9 cellular contexts compared by ENCODE assay signal in the genomic region with DNA sequence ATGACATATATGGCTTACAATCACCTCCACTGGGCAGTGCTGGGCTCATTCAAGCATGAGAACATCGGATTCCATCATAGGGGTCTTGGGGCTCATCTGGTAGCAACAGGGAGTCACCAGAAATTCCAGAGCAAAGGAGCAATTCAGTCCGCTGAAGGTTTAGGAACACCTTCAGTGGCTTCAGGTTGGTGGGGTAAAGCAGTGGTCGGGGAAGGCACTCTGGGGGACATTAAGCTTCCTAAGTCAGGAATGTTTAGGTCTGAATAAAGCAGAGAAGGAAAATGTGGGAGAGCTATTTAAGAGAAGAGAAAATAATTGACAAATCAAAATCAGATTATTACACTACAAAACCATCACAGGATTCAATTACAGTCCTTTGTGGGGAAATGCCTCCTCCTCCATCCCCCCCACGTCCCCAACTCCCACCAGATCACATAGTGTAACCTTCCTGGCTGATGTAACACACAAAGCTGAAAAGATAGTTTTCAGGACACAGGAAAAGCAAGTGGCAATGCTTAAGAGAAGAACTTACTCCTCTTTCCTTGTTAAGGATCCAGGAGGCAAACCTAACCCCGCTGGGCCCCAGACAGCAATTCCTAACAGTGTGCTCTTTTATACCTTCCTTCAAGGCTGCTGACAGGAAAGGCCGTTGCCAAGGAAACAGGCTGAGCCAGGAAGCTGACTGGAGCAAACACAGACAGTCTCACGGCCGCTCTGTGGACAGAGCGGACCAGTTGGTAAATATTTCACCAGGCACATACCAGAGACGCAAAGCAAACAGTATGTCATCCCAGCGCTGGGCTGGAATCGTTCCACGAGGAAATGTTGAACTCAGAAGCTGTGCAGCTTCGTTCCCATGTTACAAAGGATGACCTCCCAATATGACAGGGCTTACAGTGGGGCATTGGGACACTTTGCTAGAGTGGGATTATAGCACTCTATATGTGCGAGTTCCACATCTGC. TPM values are rescaled to one million over a fixed set of nuclear protein-coding genes. Genes with fewer than 3 reads are reported as not detected.
DNase-seq lines count a peak whose midpoint lies in the region; ATAC-seq and TF ChIP-seq lines count a peak whose summit lies in the region.
"Had no signal": no experiment of that assay in that cellular context is flagged by ENCODE, and none has a peak within 500 bp of the region (broad histone marks: within the 10 kb centered on the region; RNA-seq: fewer than 3 reads in every experiment).

No MANE protein-coding gene starts in this region.

- intact Hi-C loops in colonic mucosa (cut with DNase I), result loop anchor here (2.0 to 10.0 kb wide), 3 partner anchors 61 to 179 kb away; a partner anchor contains a TSS
- intact Hi-C loops in left colon (cut with DNase I, micrococcal nuclease), result loop anchor here (2.0 to 10.0 kb wide), 2 partner anchors 179 to 181 kb away; no protein-coding TSS in a partner anchor

- peaks cover 8% of the 10 kb centered on the region for H3K4me1 ChIP-seq in colonic mucosa

- peak; percentile 100 for ATAC-seq in left colon
- ATAC-seq in GM19452 (IDR thresholded peaks at IDR 0.05; ENCODE audit: unreplicated experiment), result no peak
- ATAC-seq in activated CD8-positive, alpha-beta T cell treated with anti-CD3 and anti-CD28 coated beads, Interleukin-2, amount 10 ng/mL, durations not matched to agents 7 days and 5 days, result no peak

- peak overlapping the region in 1 of 2 donors; percentile 4 for H3K9ac ChIP-seq in colonic mucosa (ENCODE audit: low read depth in 2 of 2, low read length in 2 of 2)

- no peaks in the 10 kb centered on the region for H3K4me1 Mint-ChIP-seq in activated CD8-positive, alpha-beta T cell treated with anti-CD3 and anti-CD28 coated beads, Interleukin-2, amount 10 ng/mL, durations not matched to agents 7 days and 5 days (ENCODE audit: low read depth)
- H3K4me1 Mint-ChIP-seq: activated naive CD8-positive, alpha-beta T cell treated with anti-CD3 and anti-CD28 coated beads, Interleukin-2, amount 10 ng/mL, durations not matched to agents 7 days and 5 days had no signal

- H3K27me3 ChIP-seq in colonic mucosa, result no peaks in the 10 kb centered on the region

- H3K4me3 Mint-ChIP-seq in activated CD8-positive, alpha-beta T cell treated with anti-CD3 and anti-CD28 coated beads, Interleukin-2, amount 10 ng/mL, durations not matched to agents 7 days and 5 days, result no peak overlapping the region
- H3K4me3 Mint-ChIP-seq: activated naive CD8-positive, alpha-beta T cell treated with anti-CD3 and anti-CD28 coated beads, Interleukin-2, amount 10 ng/mL, durations not matched to agents 7 days and 5 days had no signal

- no peaks in the 10 kb centered on the region for H3K36me3 Mint-ChIP-seq in activated CD8-positive, alpha-beta T cell treated with anti-CD3 and anti-CD28 coated beads, Interleukin-2, amount 10 ng/mL, durations not matched to agents 7 days and 5 days (ENCODE audit: low read depth)
- H3K36me3 Mint-ChIP-seq: activated naive CD8-positive, alpha-beta T cell treated with anti-CD3 and anti-CD28 coated beads, Interleukin-2, amount 10 ng/mL, durations not matched to agents 7 days and 5 days had no signal

- H3K27ac ChIP-seq in 22Rv1 (peak overlapping the region; percentile 60), colonic mucosa (peak overlapping the region; percentile 54), temporal lobe (ENCODE audit: low read depth, low read length) (peak overlapping the region; percentile 51)

- H3K9me3 ChIP-seq in colonic mucosa, result no peaks in the 10 kb centered on the region

- POLR2A ChIA-PET in activated CD8-positive, alpha-beta T cell treated with anti-CD3 and anti-CD28 coated beads, Interleukin-2, amount 10 ng/mL, durations not matched to agents 7 days and 5 days (lab: Charles Lee), result no interaction called here

- TF ChIP-seq CTCF in 22Rv1 (IDR thresholded peaks at IDR 0.05) (no peak), colonic mucosa (IDR thresholded peaks at IDR 0.05) (no peak)

- no peaks in the 10 kb centered on the region for H3K36me3 ChIP-seq in colonic mucosa

- no peaks in the 10 kb centered on the region for H3K9me3 Mint-ChIP-seq in activated CD8-positive, alpha-beta T cell treated with anti-CD3 and anti-CD28 coated beads, Interleukin-2, amount 10 ng/mL, durations not matched to agents 7 days and 5 days (ENCODE audit: insufficient read depth)
- H3K9me3 Mint-ChIP-seq: activated naive CD8-positive, alpha-beta T cell treated with anti-CD3 and anti-CD28 coated beads, Interleukin-2, amount 10 ng/mL, durations not matched to agents 7 days and 5 days had no signal

- no peak overlapping the region for H3K27ac Mint-ChIP-seq in activated CD8-positive, alpha-beta T cell treated with anti-CD3 and anti-CD28 coated beads, Interleukin-2, amount 10 ng/mL, durations not matched to agents 7 days and 5 days
- H3K27ac Mint-ChIP-seq: activated naive CD8-positive, alpha-beta T cell treated with anti-CD3 and anti-CD28 coated beads, Interleukin-2, amount 10 ng/mL, durations not matched to agents 7 days and 5 days had no signal

- peaks cover 2% of the 10 kb centered on the region for H3K27me3 Mint-ChIP-seq in activated CD8-positive, alpha-beta T cell treated with anti-CD3 and anti-CD28 coated beads, Interleukin-2, amount 10 ng/mL, durations not matched to agents 7 days and 5 days (ENCODE audit: low read depth)

- CTCF ChIA-PET in activated CD8-positive, alpha-beta T cell treated with anti-CD3 and anti-CD28 coated beads, Interleukin-2, amount 10 ng/mL, durations not matched to agents 7 days and 5 days (lab: Charles Lee), result no interaction called here

- peak; percentile 68 for DNase-seq in GOT3 (lab: John Stamatoyannopoulos, UW)
- peak; percentile 90 for DNase-seq in NCI-H510A treated with DMSO at 0.1 percent for 48 hours (lab: John Stamatoyannopoulos, UW)
- peak; percentile 92 for DNase-seq in colonic mucosa
- DNase-seq in left colon, result peak; percentile 87 to 94
- no peak for DNase-seq in activated CD8-positive, alpha-beta T cell treated with anti-CD3 and anti-CD28 coated beads, Interleukin-2, amount 10 ng/mL, durations not matched to agents 7 days and 5 days
- DNase-seq: activated naive CD8-positive, alpha-beta T cell treated with anti-CD3 and anti-CD28 coated beads, Interleukin-2, amount 10 ng/mL, durations not matched to agents 7 days and 5 days had no signal

- H3K4me3 ChIP-seq in colonic mucosa, result no peak overlapping the region

RNA-seq across cellular contexts. Expression of a gene that starts 57.5 kb away (rescaled TPM):
- total RNA-seq in colonic mucosa (1 to 10 TPM; 5.5 to 7.6 TPM), left colon (1 to 10 TPM; 5.8 to 7.1 TPM), temporal lobe (1.2 TPM)
- total RNA-seq in activated CD8-positive, alpha-beta T cell treated with anti-CD3 and anti-CD28 coated beads, Interleukin-2, amount 10 ng/mL, durations not matched to agents 7 days and 5 days, result 1 to 10 TPM in 1 of 2 experiments, under 1 TPM in 1; 0.53 to 1.2 TPM
